Comparison of ENCODE assay signal across 8 cellular contexts in genomic region chr10:52818019-52818418, GRCh38. TPM values are rescaled to one million over a fixed set of nuclear protein-coding genes. Genes with fewer than 3 reads are reported as not detected.
A peak's percentile ranks its signal among the peaks of the same experiment; 100 is the strongest.
DNase-seq lines count a peak whose midpoint lies in the region; ATAC-seq and TF ChIP-seq lines count a peak whose summit lies in the region.

No MANE protein-coding gene starts in this region.

- TF ChIP-seq CTCF in neural progenitor cell (IDR thresholded peaks at IDR 0.05) (peak; percentile 68), gastroesophageal sphincter (IDR thresholded peaks at IDR 0.05) (no peak)

- TF ChIP-seq POLR2A in gastroesophageal sphincter (IDR thresholded peaks at IDR 0.05) = no peak

- H3K9me3 ChIP-seq in neural progenitor cell (ENCODE audit: low read depth) (no peaks in the 10 kb centered on the region), gastroesophageal sphincter (no peaks in the 10 kb centered on the region)

- TF ChIP-seq EP300 in gastroesophageal sphincter (IDR thresholded peaks at IDR 0.05) = no peak

- H2AFZ ChIP-seq in neural progenitor cell (replicated peaks) = no peak overlapping the region

- H3K27me3 ChIP-seq in neural progenitor cell (no peaks in the 10 kb centered on the region), gastroesophageal sphincter (no peaks in the 10 kb centered on the region)

- ATAC-seq in GM19025 (IDR thresholded peaks at IDR 0.05; ENCODE audit: low read depth, unreplicated experiment) = peak; percentile 89
- ATAC-seq in HG03045 (IDR thresholded peaks at IDR 0.05; ENCODE audit: unreplicated experiment) = peak; percentile 87
- no peak for ATAC-seq in gastroesophageal sphincter

- no peaks in the 10 kb centered on the region for H3F3A ChIP-seq in neural progenitor cell (ENCODE audit: low read depth)

- DNase-seq in DMS114 treated with DMSO at 0.1 percent for 48 hours (lab: John Stamatoyannopoulos, UW; ENCODE audit: unreplicated experiment) = peak; percentile 23
- peak; percentile 28 for DNase-seq in NCI-H345 treated with DMSO at 0.1 percent for 48 hours (lab: John Stamatoyannopoulos, UW; ENCODE audit: unreplicated experiment)
- peak; percentile 61 for DNase-seq in dermis blood vessel endothelial cell
- DNase-seq in neural progenitor cell (ENCODE audit: low spot score) = peak; percentile 62
- no peak for DNase-seq in ureter (ENCODE audit: low spot score)

- no peaks in the 10 kb centered on the region for H3K36me3 ChIP-seq in neural progenitor cell
- H3K36me3 ChIP-seq in gastroesophageal sphincter = no peaks in the 10 kb centered on the region

- H3K4me1 Mint-ChIP-seq in neural progenitor cell = no peaks in the 10 kb centered on the region

- no peak overlapping the region for H3K27ac Mint-ChIP-seq in neural progenitor cell

- no peaks in the 10 kb centered on the region for H4K20me1 ChIP-seq in neural progenitor cell (ENCODE audit: low read depth)

- H3K9ac ChIP-seq in neural progenitor cell = no peak overlapping the region

- no peak overlapping the region for H3K4me3 Mint-ChIP-seq in neural progenitor cell

- no peak overlapping the region for H3K4me2 ChIP-seq in neural progenitor cell

- H3K4me1 ChIP-seq in neural progenitor cell = no peaks in the 10 kb centered on the region
- H3K4me1 ChIP-seq in gastroesophageal sphincter = no peaks in the 10 kb centered on the region

- no peaks in the 10 kb centered on the region for H3K79me2 ChIP-seq in neural progenitor cell (ENCODE audit: low read depth)

- no peaks in the 10 kb centered on the region for H3K9me3 Mint-ChIP-seq in neural progenitor cell

- no peak overlapping the region for H3K4me3 ChIP-seq in neural progenitor cell
- H3K4me3 ChIP-seq in gastroesophageal sphincter = no peak overlapping the region

- no peak overlapping the region for H3K27ac ChIP-seq in neural progenitor cell
- no peak overlapping the region for H3K27ac ChIP-seq in gastroesophageal sphincter

- no peaks in the 10 kb centered on the region for H3K27me3 Mint-ChIP-seq in neural progenitor cell (ENCODE audit: insufficient read depth, low read depth)

- WGBS in gastroesophageal sphincter (ENCODE audit: low coverage in 1 of 2), 2 donors = 35 to 61% methylated on average over 3 of the region's 3 CpGs

- no peaks in the 10 kb centered on the region for H3K36me3 Mint-ChIP-seq in neural progenitor cell

RNA-seq across cellular contexts. Expression of gene MBL2, which starts 45.4 kb away (rescaled TPM):
- total RNA-seq in dermis blood vessel endothelial cell = not detected in 2 replicates
- total RNA-seq in neural progenitor cell (ENCODE audit: low replicate concordance) = not detected in 2 replicates
- not detected for total RNA-seq in gastroesophageal sphincter
- not detected for total RNA-seq in ureter
